In the genomic region with DNA sequence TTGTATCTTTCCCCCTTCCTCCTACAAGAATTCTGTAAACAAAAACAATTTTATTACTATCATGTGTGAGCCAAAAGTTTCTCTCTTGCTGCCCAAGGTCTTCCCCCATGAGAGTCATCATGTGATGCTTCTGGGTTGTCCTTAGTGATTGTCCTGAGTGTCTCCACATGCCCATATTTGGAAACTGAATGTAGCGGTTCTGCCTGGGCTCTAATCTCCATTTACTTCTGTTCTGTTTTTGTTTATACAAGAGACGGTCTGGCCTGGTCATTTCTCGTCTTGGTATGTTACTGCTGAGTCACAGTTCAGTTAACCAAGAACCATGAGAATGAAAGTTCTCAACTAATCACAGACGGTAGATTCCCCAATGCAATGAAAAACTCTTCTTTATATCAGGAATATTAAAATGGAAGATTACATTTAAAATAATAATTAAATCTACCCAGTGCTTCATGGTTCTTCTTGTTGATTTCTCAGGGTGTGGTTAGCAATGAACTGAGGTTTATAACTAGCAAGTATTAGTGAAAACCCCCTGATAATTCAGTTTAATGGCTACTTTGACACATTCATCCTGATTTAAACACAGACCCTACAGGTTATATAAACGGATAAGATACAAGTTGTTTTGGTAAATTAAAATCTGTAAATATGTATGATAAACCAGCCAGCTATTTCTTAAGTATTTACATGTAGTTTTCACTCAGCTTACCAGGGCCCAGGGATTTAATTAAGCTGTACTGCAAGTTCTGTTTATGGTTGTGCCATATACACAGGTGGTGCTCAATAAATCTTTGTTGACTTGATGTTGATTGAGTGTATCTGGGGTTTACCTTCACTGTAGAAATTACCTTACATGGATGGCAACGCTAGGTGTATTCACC, we compare ENCODE assay signal across 1 cellular context.
TF ChIP-seq lines count a peak whose summit lies in the region.

No MANE protein-coding gene starts in this region.

TF ChIP-seq in IMR-90, 13 proteins besides CTCF, POLR2A, EP300 and RAD21 (continued from another document):
- TF ChIP-seq, protein P1, sequence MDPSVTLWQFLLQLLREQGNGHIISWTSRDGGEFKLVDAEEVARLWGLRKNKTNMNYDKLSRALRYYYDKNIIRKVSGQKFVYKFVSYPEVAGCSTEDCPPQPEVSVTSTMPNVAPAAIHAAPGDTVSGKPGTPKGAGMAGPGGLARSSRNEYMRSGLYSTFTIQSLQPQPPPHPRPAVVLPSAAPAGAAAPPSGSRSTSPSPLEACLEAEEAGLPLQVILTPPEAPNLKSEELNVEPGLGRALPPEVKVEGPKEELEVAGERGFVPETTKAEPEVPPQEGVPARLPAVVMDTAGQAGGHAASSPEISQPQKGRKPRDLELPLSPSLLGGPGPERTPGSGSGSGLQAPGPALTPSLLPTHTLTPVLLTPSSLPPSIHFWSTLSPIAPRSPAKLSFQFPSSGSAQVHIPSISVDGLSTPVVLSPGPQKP (IDR thresholded peaks at IDR 0.05; ENCODE audit: borderline replicate concordance, low read depth, low read length): peak; percentile 82; the same call in 1 of the 2 replicates
- TF ChIP-seq FOS (IDR thresholded peaks at IDR 0.05; ENCODE audit: low read depth, low read length) (peak; percentile 87; the same call in 1 of the 2 replicates), RFX5 (IDR thresholded peaks at IDR 0.05; ENCODE audit: low read depth, low read length) (0 out of 2 replicates have a peak, but pooled peaks have one; percentile 18), CEBPB (IDR thresholded peaks at IDR 0.05; ENCODE audit: low read depth, low read length) (peak; percentile 40; the same call in 1 of the 2 replicates)
TF ChIP-seq in IMR-90: peak in this region for 8.
